1 cellular context compared by ENCODE assay signal in genomic region chr4:30868257-30868656, GRCh38.
TF ChIP-seq lines count a peak whose summit lies in the region.

No MANE protein-coding gene starts in this region.

TF ChIP-seq in neural cell, 6 proteins besides CTCF, POLR2A, EP300 and RAD21 (continued from another document):
- no peak for TF ChIP-seq SMC3 (conservative IDR thresholded peaks at IDR 0.05; ENCODE audit: poor library complexity)
- TF ChIP-seq MXI1 (conservative IDR thresholded peaks at IDR 0.05; ENCODE audit: poor library complexity, severe bottlenecking): no peak
- no peak for TF ChIP-seq EZH2 (IDR thresholded peaks at IDR 0.05; ENCODE audit: borderline replicate concordance, insufficient read depth, low read length, poor library complexity, severe bottlenecking)
TF ChIP-seq in neural cell: peak in this region for 0.
